ENCODE assay signal across 8 cellular contexts in genomic region chr1:40161125-40161887, GRCh38. TPM values are rescaled to one million over a fixed set of nuclear protein-coding genes. Genes with fewer than 3 reads are reported as not detected.
DNase-seq lines count a peak whose midpoint lies in the region; ATAC-seq, FAIRE-seq and TF ChIP-seq lines count a peak whose summit lies in the region.

TSS of gene RLF (plus strand) at chr1:40161387. CDS start at chr1:40161400, 13 bp downstream.

- POLR2A ChIA-PET in H1 (lab: Charles Lee; ENCODE audit: partially characterized antibody), result interaction anchor here (0.7 to 2.2 kb wide), 8 partner anchors 9 to 266 kb away, joined by 3 to 6 read pairs (median 4); partner anchors contain the start of gene ZMPSTE24

- H3K27me3 ChIP-seq in H1 (replicated peaks in 1 of 4; ENCODE audit: control insufficient read depth in 3 of 4, extremely low read depth in 1 of 4, insufficient read depth in 3 of 4, low read length in 3 of 4), result no peaks in the 10 kb centered on the region
- peaks cover 0 to 8% of the 10 kb centered on the region in 2 experiments for H3K27me3 ChIP-seq in mesenchymal stem cell (ENCODE audit: control insufficient read depth in 1 of 2, insufficient read depth in 1 of 2, low read length in 2 of 2)

- H3K36me3 ChIP-seq in H1 (ENCODE audit: control insufficient read depth in 2 of 4, insufficient read depth in 4 of 4, low read length in 3 of 4) (no peaks in the 10 kb centered on the region), mesenchymal stem cell (ENCODE audit: control insufficient read depth in 1 of 2, insufficient read depth in 2 of 2, low read depth in 1 of 2, low read length in 2 of 2) (no peaks in the 10 kb centered on the region)

- H3K9me3 ChIP-seq in H1 (ENCODE audit: insufficient read depth in 2 of 2, low read depth in 1 of 2, low read length in 1 of 2) (no peaks in the 10 kb centered on the region), mesenchymal stem cell (ENCODE audit: control insufficient read depth, low read length) (no peaks in the 10 kb centered on the region)

- FAIRE-seq in HTR-8/SVneo (lab: Jason Lieb, UNC), result peak; percentile 94
- FAIRE-seq in H1 (lab: Jason Lieb, UNC), result peak; percentile 65

- H3K23ac ChIP-seq in H1 (ENCODE audit: insufficient read length) (no peak within 1 kb of the TSS), mesenchymal stem cell (ENCODE audit: low read length in 2 of 2) (peak within 1 kb of the TSS in 1 of 2 experiments; percentile 77)

- CTCF ChIA-PET in H1 (lab: Charles Lee; ENCODE audit: partially characterized antibody), result interaction anchor here (0.6 to 3.8 kb wide), 5 partner anchors 8 to 247 kb away, joined by 3 to 19 read pairs (median 3); no protein-coding TSS in a partner anchor

- peak; percentile 75 to 96 for TF ChIP-seq POLR2A in H1 (IDR thresholded peaks at IDR 0.05; ENCODE audit: control extremely low read depth in 1 of 2, low read depth in 2 of 2, low read length in 2 of 2)

- H3K4me1 ChIP-seq in H1 (replicated peaks in 1 of 4; ENCODE audit: control insufficient read depth in 3 of 4, insufficient read depth in 4 of 4, low read length in 3 of 4) (peaks cover 0 to 4% (median 2%) of the 10 kb centered on the region in 4 experiments; a peak in 4 of 7 replicates), mesenchymal stem cell (ENCODE audit: control insufficient read depth, insufficient read depth, low read depth, low read length) (peaks cover 2% of the 10 kb centered on the region)

- H2BK5ac ChIP-seq in H1 (ENCODE audit: low read depth, low read length), result peak within 1 kb of the TSS; percentile 90
- H2BK5ac ChIP-seq in mesenchymal stem cell (ENCODE audit: low read depth, low read length, poor library complexity, severe bottlenecking), result no peak within 1 kb of the TSS

- H3K14ac ChIP-seq in H1 (ENCODE audit: insufficient read length) (no peak within 1 kb of the TSS), mesenchymal stem cell (ENCODE audit: low read length in 2 of 2) (peak within 1 kb of the TSS in 1 of 2 experiments; percentile 96)

- H4K5ac ChIP-seq in H1 (ENCODE audit: insufficient read length, low read depth, low read length), result peak within 1 kb of the TSS; percentile 69

- 0 out of 2 replicates have a peak, but pooled peaks cover 4% of the 10 kb centered on the region for H3K79me1 ChIP-seq in H1 (ENCODE audit: low read depth, low read length)
- no peaks in the 10 kb centered on the region for H3K79me1 ChIP-seq in mesenchymal stem cell (replicated peaks; ENCODE audit: low read length, poor library complexity, severe bottlenecking)

- peak within 1 kb of the TSS; percentile 99 for H2AFZ ChIP-seq in H1 (ENCODE audit: low read length)
- H2AFZ ChIP-seq in mesenchymal stem cell (ENCODE audit: low read depth, low read length), result peak within 1 kb of the TSS; percentile 20

- peaks cover 10 to 12% of the 10 kb centered on the region in 2 experiments for H4K20me1 ChIP-seq in H1 (replicated peaks in 1 of 2; ENCODE audit: control insufficient read depth in 1 of 2, insufficient read depth in 2 of 2, low read length in 2 of 2)

- no peak for TF ChIP-seq CTCF in H1 (IDR thresholded peaks at IDR 0.05; ENCODE audit: control extremely low read depth in 1 of 3, insufficient read depth in 1 of 3, low read depth in 1 of 3, low read length in 3 of 3)

- peak within 1 kb of the TSS; percentile 78 to 99 (median 95) for H3K4me3 ChIP-seq in H1 (ENCODE audit: extremely low read depth in 1 of 4, insufficient read depth in 2 of 4, low read depth in 3 of 4, low read length in 4 of 4)
- H3K4me3 ChIP-seq in mesenchymal stem cell (ENCODE audit: insufficient read depth in 1 of 2, low read depth in 1 of 2, low read length in 2 of 2), result peak within 1 kb of the TSS; percentile 78 to 82

- H3K23me2 ChIP-seq in H1 (ENCODE audit: low read depth, low read length), result peaks cover 5% of the 10 kb centered on the region

- H3K4ac ChIP-seq in H1 (replicated peaks; ENCODE audit: insufficient read length, low read depth, low read length) (no peak within 1 kb of the TSS), mesenchymal stem cell (ENCODE audit: low read depth in 1 of 2, low read length in 2 of 2) (peak within 1 kb of the TSS; percentile 56 to 58)

- ATAC-seq in GM21367 (IDR thresholded peaks at IDR 0.05; ENCODE audit: unreplicated experiment), result peak; percentile 83

- DNase-seq in COLO668 (lab: John Stamatoyannopoulos, UW; ENCODE audit: unreplicated experiment), result peak; percentile 100
- DNase-seq in HTR-8/SVneo (ENCODE audit: insufficient read length, low spot score), result peak; percentile 93
- peak; percentile 92 for DNase-seq in NOMO-1 treated with dmso at 0.1 percent for 144 hours (lab: John Stamatoyannopoulos, UW; ENCODE audit: unreplicated experiment)
- DNase-seq in activated CD8-positive, alpha-beta memory T cell treated with anti-CD3 and anti-CD28 coated beads for 4 hours (ENCODE audit: low read depth in 2 of 2), result peak; percentile 90 to 92
- peak; percentile 73 to 97 for DNase-seq in H1 (ENCODE audit: low read depth in 1 of 2, low spot score in 2 of 2)
- peak; percentile 95 for DNase-seq in mesenchymal stem cell
- DNase-seq in stimulated activated CD8-positive, alpha-beta memory T cell treated with anti-CD3 and anti-CD28 coated beads, Interleukin-12 subunit alpha, Interleukin-12 subunit beta, amount 100 ng/mL, for 24 hours (ENCODE audit: extremely low read depth), result peak; percentile 87

- 1% methylated on average over 34 of the region's 62 CpGs; no CpG with 5 or more reads in 1 of the 2 experiments for WGBS in H1 (ENCODE audit: extremely low coverage in 1 of 2, insufficient coverage in 1 of 2, insufficient read length in 1 of 2, insufficient replicate concordance in 2 of 2, low coverage in 1 of 2, low lambda C conversion rate in 2 of 2, missing lambda C conversion rate in 1 of 2), 2 experiments
- WGBS in mesenchymal stem cell, result under 1% methylated on average over 59 of the region's 62 CpGs

- TF ChIP-seq EP300 in H1 (IDR thresholded peaks at IDR 0.05; ENCODE audit: borderline replicate concordance in 1 of 2, low read depth in 2 of 2, low read length in 2 of 2), result peak in 1 of 2 experiments; percentile 90; a peak in 2 of 3 replicates

- peak within 1 kb of the TSS; percentile 95; the same call in 1 of the 2 replicates for H4K8ac ChIP-seq in H1 (ENCODE audit: extremely low read depth, insufficient read depth, low read length)
- peak within 1 kb of the TSS; percentile 93 for H4K8ac ChIP-seq in mesenchymal stem cell (ENCODE audit: low read length)

- H3K27ac ChIP-seq in H1 (ENCODE audit: low read depth, low read length) (peak within 1 kb of the TSS; percentile 92), mesenchymal stem cell (ENCODE audit: low read length, poor library complexity, severe bottlenecking) (peak within 1 kb of the TSS; percentile 53)

- H3K79me2 ChIP-seq in H1 (ENCODE audit: control insufficient read depth in 1 of 2, insufficient read depth in 2 of 2, low read length in 2 of 2), result peaks cover 34 to 51% of the 10 kb centered on the region in 2 experiments

- peak within 1 kb of the TSS; percentile 54 to 95 for H3K4me2 ChIP-seq in H1 (ENCODE audit: insufficient read depth in 1 of 2, low read depth in 2 of 2, low read length in 2 of 2)
- H3K4me2 ChIP-seq in mesenchymal stem cell (ENCODE audit: low read length, poor library complexity, severe bottlenecking), result peak within 1 kb of the TSS; percentile 80

- H3K56ac ChIP-seq in H1 (replicated peaks; ENCODE audit: insufficient read length, low read depth, low read length), result peak within 1 kb of the TSS; percentile 84

- peak within 1 kb of the TSS; percentile 25; the same call in 1 of the 2 replicates for H3K18ac ChIP-seq in H1 (ENCODE audit: extremely low read depth, low read length)
- H3K18ac ChIP-seq in mesenchymal stem cell (ENCODE audit: low read depth in 1 of 2, low read length in 2 of 2), result peak within 1 kb of the TSS; percentile 48 to 81

- H2BK12ac ChIP-seq in H1 (ENCODE audit: low read depth, low read length) (peak within 1 kb of the TSS; percentile 85; the same call in 1 of the 2 replicates), mesenchymal stem cell (ENCODE audit: low read length in 2 of 2) (peak within 1 kb of the TSS in 1 of 2 experiments; percentile 47)

- H2BK20ac ChIP-seq in H1 (ENCODE audit: low read length), result no peak within 1 kb of the TSS

- H2BK15ac ChIP-seq in H1 (ENCODE audit: low read length) (no peak within 1 kb of the TSS), mesenchymal stem cell (ENCODE audit: low read depth, poor library complexity, severe bottlenecking) (peak within 1 kb of the TSS; percentile 55)

- peak within 1 kb of the TSS; percentile 81 to 94 (median 92) for H3K9ac ChIP-seq in H1 (replicated peaks in 1 of 4; ENCODE audit: extremely low read depth in 1 of 4, low read depth in 3 of 4, low read length in 3 of 4)
- peak within 1 kb of the TSS; percentile 100 for H3K9ac ChIP-seq in mesenchymal stem cell (ENCODE audit: low read length)

- H2BK120ac ChIP-seq in H1 (replicated peaks; ENCODE audit: low read depth, low read length) (no peak within 1 kb of the TSS), mesenchymal stem cell (ENCODE audit: low read depth, low read length) (no peak within 1 kb of the TSS)

- H4K91ac ChIP-seq in H1 (replicated peaks; ENCODE audit: insufficient read length, low read length), result no peak within 1 kb of the TSS
- H4K91ac ChIP-seq in mesenchymal stem cell (ENCODE audit: low read length), result peak within 1 kb of the TSS; percentile 60

- TF ChIP-seq RAD21 in H1 (IDR thresholded peaks at IDR 0.05 in 1 of 2, conservative IDR thresholded peaks at IDR 0.05 in 1 of 2; ENCODE audit: low read depth in 2 of 2, low read length in 2 of 2), result no peak

- H2AK5ac ChIP-seq in H1 (ENCODE audit: low read depth, low read length), result no peak within 1 kb of the TSS
- H2AK5ac ChIP-seq in mesenchymal stem cell (ENCODE audit: low read length, severe bottlenecking), result no peak within 1 kb of the TSS

TF ChIP-seq in H1, 55 proteins besides CTCF, POLR2A, EP300 and RAD21 (continues in another document):
- peak; percentile 93 for TF ChIP-seq USF2 (IDR thresholded peaks at IDR 0.05; ENCODE audit: low read length)

RNA-seq across cellular contexts. Expression of gene RLF, which starts in this region (rescaled TPM):
- 16.9 and 18.0 TPM in 2 replicates for total RNA-seq in H1 (2021; fragmentation: NEBNext Ultra II Directional; extraction: Animal tissue kit (Norgen Biotek cat#: 25700))
- polyA plus RNA-seq in H1 (2011; rRNA removed), result 2.4 and 4.2 TPM in 2 replicates
- 5.4 TPM for polyA plus RNA-seq in H1 (2011; cell fraction: cytosol; rRNA removed)
- 4.0 TPM for polyA plus RNA-seq in H1 (2011; cell fraction: nucleus; rRNA removed)
- 7.0 to 11.1 TPM (median 8.4 TPM) in 4 replicates for polyA plus RNA-seq in H1 (2012, experiment 1 of 2)
- polyA plus RNA-seq in H1 (2012, experiment 2 of 2), result 0.52 TPM
- 9.5 TPM for polyA plus RNA-seq in H1 (2013, experiment 1 of 2)
- 9.4 TPM for polyA plus RNA-seq in H1 (2013, experiment 2 of 2)
- polyA minus RNA-seq in H1 (2011; rRNA and poly(A)+ RNA removed), result 16.6 and 24.7 TPM in 2 replicates
- 11.4 TPM for polyA minus RNA-seq in H1 (2011; cell fraction: cytosol; rRNA and poly(A)+ RNA removed)
- polyA minus RNA-seq in H1 (2011; cell fraction: nucleus; rRNA and poly(A)+ RNA removed), result 17.0 TPM
- 6.0 TPM for polyA plus RNA-seq in mesenchymal stem cell (2013, experiment 1 of 2)
- 6.2 TPM for polyA plus RNA-seq in mesenchymal stem cell (2013, experiment 2 of 2)

Comparison
In these comparisons a context has a peak if more than half of its experiments do, and no peak if none do; other contexts are left out.
1. Peak in every context shown above with its lines: DNase-seq, ATAC-seq, H3K4me3 ChIP-seq and H3K27ac ChIP-seq.